Comparison of ENCODE assay signal across 24 cellular contexts in the genomic region with DNA sequence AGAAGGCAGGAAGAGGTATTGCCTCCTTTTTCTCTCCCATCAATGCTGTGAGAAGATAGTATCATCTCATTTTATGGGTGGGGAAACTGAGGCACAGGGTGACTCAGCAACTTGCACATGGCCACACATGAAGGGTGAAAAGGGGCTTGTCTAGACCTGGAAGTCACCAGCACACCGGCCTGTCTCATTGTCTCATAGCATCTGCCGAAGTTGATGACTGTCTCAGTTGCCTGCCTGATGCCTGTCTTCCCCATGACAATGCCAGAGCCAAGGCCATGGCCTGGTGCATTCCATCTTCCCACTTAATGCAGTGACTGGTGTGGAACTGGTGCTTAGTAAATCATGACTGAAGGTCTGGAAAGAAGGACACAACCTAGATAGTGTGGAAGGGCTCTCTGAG. TPM values are rescaled to one million over a fixed set of nuclear protein-coding genes. Genes with fewer than 3 reads are reported as not detected.
A peak's percentile ranks its signal among the peaks of the same experiment; 100 is the strongest.
DNase-seq lines count a peak whose midpoint lies in the region; ATAC-seq and TF ChIP-seq lines count a peak whose summit lies in the region.
"Had no signal": no experiment of that assay in that cellular context is flagged by ENCODE, and none has a peak within 500 bp of the region (broad histone marks: within the 10 kb centered on the region; RNA-seq: fewer than 3 reads in every experiment).

No MANE protein-coding gene starts in this region.

- no peak overlapping the region for H3K4me3 ChIP-seq in Peyer's patch
- H3K4me3 ChIP-seq in neuronal stem cell (ENCODE audit: low read length in 2 of 2) = no peak overlapping the region
- H3K4me3 ChIP-seq: A549; BLaER1 treated with 17β-estradiol and CSF1 and Interleukin-3, amounts not matched to agents 10 nM and 100 nM; GM12878; GM23248 had no signal

- no CpG with 5 or more reads among the region's 2 CpGs for WGBS in neuronal stem cell (ENCODE audit: extremely low coverage in 2 of 2, insufficient read length in 2 of 2, insufficient replicate concordance in 1 of 2), 2 donors

- H3K36me3 ChIP-seq in Peyer's patch (no peaks in the 10 kb centered on the region), neuronal stem cell (replicated peaks in 1 of 2; ENCODE audit: control insufficient read depth in 2 of 2, insufficient read depth in 2 of 2, low read length in 2 of 2) (no peaks in the 10 kb centered on the region)
- H3K36me3 ChIP-seq: BE2C; BLaER1 treated with 17β-estradiol and CSF1 and Interleukin-3, amounts not matched to agents 10 nM and 100 nM had no signal

- no peak overlapping the region for H2BK120ac ChIP-seq in neuronal stem cell (ENCODE audit: low read depth, low read length)

- H3K27ac ChIP-seq in Peyer's patch = no peak overlapping the region
- no peak overlapping the region for H3K27ac ChIP-seq in neuronal stem cell (replicated peaks; ENCODE audit: low read length)
- H3K27ac ChIP-seq: A549; BLaER1 treated with 17β-estradiol and CSF1 and Interleukin-3, amounts not matched to agents 10 nM and 100 nM; GM23248 had no signal

- H3K9me3 ChIP-seq in Peyer's patch (no peaks in the 10 kb centered on the region), neuronal stem cell (replicated peaks in 1 of 2; ENCODE audit: control insufficient read depth in 2 of 2, insufficient read depth in 1 of 2, low read depth in 1 of 2, low read length in 2 of 2) (no peaks in the 10 kb centered on the region)
- H3K9me3 ChIP-seq: A549; BLaER1 treated with 17β-estradiol and CSF1 and Interleukin-3, amounts not matched to agents 10 nM and 100 nM had no signal

- H3K4me1 ChIP-seq in Peyer's patch (no peaks in the 10 kb centered on the region), neuronal stem cell (ENCODE audit: control insufficient read depth in 2 of 2, insufficient read depth in 1 of 2, low read depth in 1 of 2, low read length in 2 of 2) (peaks cover 0 to 12% of the 10 kb centered on the region in 2 donors)
- H3K4me1 ChIP-seq: A549; BLaER1 treated with 17β-estradiol and CSF1 and Interleukin-3, amounts not matched to agents 10 nM and 100 nM had no signal

- H3K4me2 ChIP-seq in neuronal stem cell (ENCODE audit: insufficient read depth, low read length, poor library complexity, severe bottlenecking) = no peak overlapping the region
- H3K4me2 ChIP-seq: A549; BLaER1 treated with 17β-estradiol and CSF1 and Interleukin-3, amounts not matched to agents 10 nM and 100 nM had no signal

- peak overlapping the region; percentile 86 for H3K23ac ChIP-seq in neuronal stem cell (ENCODE audit: low read depth, low read length, poor library complexity)

- H2BK15ac ChIP-seq in neuronal stem cell (ENCODE audit: low read length) = no peak overlapping the region

- H3K18ac ChIP-seq in neuronal stem cell (ENCODE audit: low read length) = no peak overlapping the region

- H2AK5ac ChIP-seq in neuronal stem cell (ENCODE audit: low read depth, low read length) = no peak overlapping the region

- H4K8ac ChIP-seq in neuronal stem cell (ENCODE audit: low read depth, low read length) = no peak overlapping the region

- TF ChIP-seq POLR2A in Peyer's patch (IDR thresholded peaks at IDR 0.05) = no peak

- H3K9ac ChIP-seq in neuronal stem cell (ENCODE audit: low read depth, low read length, poor library complexity) = no peak overlapping the region
- H3K9ac ChIP-seq: BLaER1 treated with 17β-estradiol and CSF1 and Interleukin-3, amounts not matched to agents 10 nM and 100 nM; GM23248 had no signal

- intact Hi-C loops in posterior vena cava (cut with DNase I) = no loop called here

- H3K27me3 ChIP-seq in Peyer's patch (no peaks in the 10 kb centered on the region), neuronal stem cell (ENCODE audit: control insufficient read depth in 3 of 3, insufficient read depth in 3 of 3, low read depth in 1 of 3, low read length in 3 of 3) (peaks cover 0 to under 1% (median 0%) of the 10 kb centered on the region in 3 experiments)
- H3K27me3 ChIP-seq: BE2C; BLaER1 treated with 17β-estradiol and CSF1 and Interleukin-3, amounts not matched to agents 10 nM and 100 nM had no signal

- ATAC-seq in GM18907 (IDR thresholded peaks at IDR 0.05; ENCODE audit: unreplicated experiment) (no peak), GM19023 (IDR thresholded peaks at IDR 0.05; ENCODE audit: unreplicated experiment) (no peak)
- ATAC-seq: A549, GM12878 had no signal

- no peak for TF ChIP-seq CTCF in Peyer's patch (IDR thresholded peaks at IDR 0.05)

- H2BK5ac ChIP-seq in neuronal stem cell (ENCODE audit: low read length) = no peak overlapping the region

- DNase-seq in Peyer's patch (peak in 2 of 3 donors; percentile 6 to 8), iPS-NIHi7 (ENCODE audit: extremely low spot score) (peak; percentile 1), neuronal stem cell (ENCODE audit: low spot score) (no peak), posterior vena cava (ENCODE audit: low spot score) (peak; percentile 42), pons (ENCODE audit: low spot score) (no peak)
- DNase-seq: 8988T; ACHN; AML-193; BE2C; CD4-positive, alpha-beta T cell; CD8-positive, alpha-beta memory T cell; DMS 273 treated with DMSO at 0.1 percent for 48 hours; EL; GDM1; GM23248; H7; HCEC 1CT had no signal

- no peak overlapping the region for H2AFZ ChIP-seq in neuronal stem cell (ENCODE audit: low read length)
- H2AFZ ChIP-seq: GM23248 had no signal

- H3K14ac ChIP-seq in neuronal stem cell (ENCODE audit: low read length) = no peak overlapping the region

- H3K4ac ChIP-seq in neuronal stem cell (ENCODE audit: low read length) = no peak overlapping the region

- H2BK12ac ChIP-seq in neuronal stem cell (ENCODE audit: low read length) = no peak overlapping the region

- peaks cover 3% of the 10 kb centered on the region for H3K79me1 ChIP-seq in neuronal stem cell (ENCODE audit: low read depth, low read length)

- H4K91ac ChIP-seq in neuronal stem cell (ENCODE audit: low read depth, low read length, poor library complexity) = no peak overlapping the region

RNA-seq across cellular contexts. Expression of a gene that starts 27.9 kb away (rescaled TPM):
- not detected for total RNA-seq in Peyer's patch
- not detected for polyA plus RNA-seq in neuronal stem cell (2013, experiment 1 of 2)
- not detected for polyA plus RNA-seq in neuronal stem cell (2013, experiment 2 of 2)
- total RNA-seq in posterior vena cava = not detected
- total RNA-seq: CD4-positive, alpha-beta T cell; CD8-positive, alpha-beta memory T cell; GM12878; GM23248; H1; H7 had no signal
- polyA plus RNA-seq: A549; CD14-positive monocyte; CD8-positive, alpha-beta memory T cell; GM12878; GM23248; H1 had no signal

Comparison
In these comparisons a context has a peak if more than half of its experiments do, and no peak if none do; other contexts are left out.
1. DNase-seq: peak in Peyer's patch (2 of 3), iPS-NIHi7 (single experiment) and posterior vena cava (single experiment); none in neuronal stem cell (single experiment) and pons (single experiment).